Comparison of ENCODE assay signal across 23 cellular contexts in the genomic region with DNA sequence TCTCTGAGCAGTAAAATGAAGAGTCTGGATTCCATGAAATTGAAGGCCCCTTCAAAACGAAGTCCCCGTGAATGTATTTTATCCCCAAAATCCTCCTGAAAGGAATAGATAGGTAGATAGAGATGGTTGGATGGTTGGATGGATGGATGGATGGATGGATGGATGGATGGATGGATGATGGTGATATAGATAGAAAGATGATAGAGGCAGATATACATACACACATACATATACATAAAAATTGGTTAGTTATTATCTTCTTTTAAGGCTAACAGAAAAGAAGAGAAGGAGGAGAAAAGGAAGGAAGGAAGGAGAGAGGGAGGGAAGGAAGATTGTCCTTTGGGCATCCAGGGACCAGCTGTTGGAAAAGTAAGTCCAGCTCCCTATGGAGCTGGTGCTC.
"Had no signal": no experiment of that assay in that cellular context is flagged by ENCODE, and none has a peak within 500 bp of the region (broad histone marks: within the 10 kb centered on the region; RNA-seq: fewer than 3 reads in every experiment).

No MANE protein-coding gene starts in this region.

- H3K27me3 ChIP-seq: esophagus muscularis mucosa, gastrocnemius medialis, sigmoid colon had no signal

- ATAC-seq: activated CD4-positive, CD25-positive, alpha-beta regulatory T cell treated with anti-CD3 and anti-CD28 coated beads, Interleukin-2, amount 50 U/mL, for 24 hours; activated CD8-positive, alpha-beta T cell treated with anti-CD3 and anti-CD28 coated beads for 36 hours; gastrocnemius medialis had no signal

- H3K36me3 Mint-ChIP-seq: activated naive CD4-positive, alpha-beta T cell treated with anti-CD3 and anti-CD28 coated beads, Interleukin-2, amount 50 U/mL, for 24 hours; brain had no signal

- H3K4me3 ChIP-seq: esophagus muscularis mucosa, gastrocnemius medialis, left ventricle myocardium inferior, sigmoid colon had no signal

- H3K9me3 Mint-ChIP-seq: activated CD4-positive, alpha-beta T cell treated with anti-CD3 and anti-CD28 coated beads, Interleukin-2, amount 10 ng/mL, durations not matched to agents 24 days and 14 days; activated CD8-positive, alpha-beta T cell treated with anti-CD3 and anti-CD28 coated beads for 36 hours; T-helper 1 cell treated with Interleukin-12 subunit alpha and Interleukin-12 subunit beta and Interleukin-4 antibody, amounts not matched to agents 30 μg/mL and 1 μg/mL, for 36 hours had no signal

- H2AFZ ChIP-seq: parathyroid adenoma had no signal

- H3K27me3 Mint-ChIP-seq: activated CD8-positive, alpha-beta T cell treated with anti-CD3 and anti-CD28 coated beads for 36 hours; activated naive CD4-positive, alpha-beta T cell treated with anti-CD3 and anti-CD28 coated beads, Interleukin-2, amount 50 U/mL, for 24 hours; brain; dendritic cell treated with granulocyte-macrophage colony-stimulating factor and Interleukin-4, amounts not matched to agents 40 ng/mL and 50 ng/mL, for 4 days had no signal

- H3K9ac ChIP-seq: parathyroid adenoma had no signal

- H3K9me3 ChIP-seq: esophagus muscularis mucosa, gastrocnemius medialis, left ventricle myocardium inferior, sigmoid colon had no signal

- DNase-seq: activated CD4-positive, alpha-beta T cell treated with anti-CD3 and anti-CD28 coated beads, Interleukin-2, amount 10 ng/mL, durations not matched to agents 24 days and 14 days; activated CD8-positive, alpha-beta T cell treated with anti-CD3 and anti-CD28 coated beads for 36 hours; activated gamma-delta T cell treated with Interleukin-2 at 50 U/mL for 16 hours; activated T-cell treated with anti-CD3 and anti-CD28 coated beads, Interleukin-2, amount 50 U/mL, for 1 hour; aorta; effector memory CD4-positive, alpha-beta T cell; gastrocnemius medialis; hypothalamus; left ventricle myocardium inferior; mammary epithelial cell; midbrain; nephron progenitor cell; nucleus accumbens; sigmoid colon; stimulated activated CD4-positive, alpha-beta T cell treated with anti-CD3 and anti-CD28 coated beads, Interleukin-2, amount 100 ng/mL, for 48 hours; stimulated activated naive CD4-positive, alpha-beta T cell had no signal

- H3K27ac Mint-ChIP-seq: activated CD4-positive, alpha-beta T cell treated with anti-CD3 and anti-CD28 coated beads, Interleukin-2, amount 10 ng/mL, durations not matched to agents 24 days and 14 days; activated CD8-positive, alpha-beta T cell treated with anti-CD3 and anti-CD28 coated beads for 36 hours; activated naive CD4-positive, alpha-beta T cell treated with anti-CD3 and anti-CD28 coated beads, Interleukin-2, amount 50 U/mL, for 24 hours; dendritic cell treated with granulocyte-macrophage colony-stimulating factor and Interleukin-4, amounts not matched to agents 40 ng/mL and 50 ng/mL, for 4 days; nephron progenitor cell; T-helper 1 cell treated with Interleukin-12 subunit alpha and Interleukin-12 subunit beta and Interleukin-4 antibody, amounts not matched to agents 30 μg/mL and 1 μg/mL, for 36 hours had no signal

- H3K4me1 ChIP-seq: esophagus muscularis mucosa, gastrocnemius medialis, left ventricle myocardium inferior, parathyroid adenoma, sigmoid colon had no signal

- H3K79me2 ChIP-seq: parathyroid adenoma had no signal

- H3K4me1 Mint-ChIP-seq: activated CD4-positive, alpha-beta T cell treated with anti-CD3 and anti-CD28 coated beads, Interleukin-2, amount 10 ng/mL, durations not matched to agents 24 days and 14 days had no signal

- H3K4me3 Mint-ChIP-seq: activated CD4-positive, alpha-beta T cell treated with anti-CD3 and anti-CD28 coated beads, Interleukin-2, amount 10 ng/mL, durations not matched to agents 24 days and 14 days; activated CD8-positive, alpha-beta T cell treated with anti-CD3 and anti-CD28 coated beads for 36 hours; activated naive CD4-positive, alpha-beta T cell treated with anti-CD3 and anti-CD28 coated beads, Interleukin-2, amount 50 U/mL, for 24 hours; brain; dendritic cell treated with granulocyte-macrophage colony-stimulating factor and Interleukin-4, amounts not matched to agents 40 ng/mL and 50 ng/mL, for 4 days; nephron progenitor cell; T-helper 1 cell treated with Interleukin-12 subunit alpha and Interleukin-12 subunit beta and Interleukin-4 antibody, amounts not matched to agents 30 μg/mL and 1 μg/mL, for 36 hours had no signal

- H3K27ac ChIP-seq: esophagus muscularis mucosa, gastrocnemius medialis, left ventricle myocardium inferior, parathyroid adenoma, sigmoid colon had no signal

- H3K36me3 ChIP-seq: esophagus muscularis mucosa, gastrocnemius medialis, left ventricle myocardium inferior, sigmoid colon had no signal
